1 cellular context compared by ENCODE assay signal in genomic region chr2:84964406-84965191, GRCh38.
TF ChIP-seq lines count a peak whose summit lies in the region.

No MANE protein-coding gene starts in this region.

TF ChIP-seq in WTC11, 78 proteins besides CTCF, POLR2A, EP300 and RAD21 (continued from another document):
- TF ChIP-seq TCF7 (CRISPR knock-in tag; IDR thresholded peaks at IDR 0.05; ENCODE audit: low read depth) (no peak), OVOL2 (CRISPR knock-in tag; IDR thresholded peaks at IDR 0.05; ENCODE audit: borderline replicate concordance) (no peak), E2F4 (CRISPR knock-in tag; IDR thresholded peaks at IDR 0.05; ENCODE audit: borderline replicate concordance, low read depth) (no peak), NFYB (CRISPR knock-in tag; conservative IDR thresholded peaks at IDR 0.05; ENCODE audit: low read depth) (no peak), JUN (CRISPR knock-in tag; IDR thresholded peaks at IDR 0.05) (no peak), SOX15 (CRISPR knock-in tag; IDR thresholded peaks at IDR 0.05) (no peak)
- TF ChIP-seq, protein P1, sequence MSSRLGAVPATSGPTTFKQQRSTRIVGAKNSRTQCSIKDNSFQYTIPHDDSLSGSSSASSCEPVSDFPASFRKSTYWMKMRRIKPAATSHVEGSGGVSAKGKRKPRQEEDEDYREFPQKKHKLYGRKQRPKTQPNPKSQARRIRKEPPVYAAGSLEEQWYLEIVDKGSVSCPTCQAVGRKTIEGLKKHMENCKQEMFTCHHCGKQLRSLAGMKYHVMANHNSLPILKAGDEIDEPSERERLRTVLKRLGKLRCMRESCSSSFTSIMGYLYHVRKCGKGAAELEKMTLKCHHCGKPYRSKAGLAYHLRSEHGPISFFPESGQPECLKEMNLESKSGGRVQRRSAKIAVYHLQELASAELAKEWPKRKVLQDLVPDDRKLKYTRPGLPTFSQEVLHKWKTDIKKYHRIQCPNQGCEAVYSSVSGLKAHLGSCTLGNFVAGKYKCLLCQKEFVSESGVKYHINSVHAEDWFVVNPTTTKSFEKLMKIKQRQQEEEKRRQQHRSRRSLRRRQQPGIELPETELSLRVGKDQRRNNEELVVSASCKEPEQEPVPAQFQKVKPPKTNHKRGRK (CRISPR knock-in tag; IDR thresholded peaks at IDR 0.05; ENCODE audit: borderline replicate concordance), result no peak
